21 cellular contexts compared by ENCODE assay signal in the genomic region with DNA sequence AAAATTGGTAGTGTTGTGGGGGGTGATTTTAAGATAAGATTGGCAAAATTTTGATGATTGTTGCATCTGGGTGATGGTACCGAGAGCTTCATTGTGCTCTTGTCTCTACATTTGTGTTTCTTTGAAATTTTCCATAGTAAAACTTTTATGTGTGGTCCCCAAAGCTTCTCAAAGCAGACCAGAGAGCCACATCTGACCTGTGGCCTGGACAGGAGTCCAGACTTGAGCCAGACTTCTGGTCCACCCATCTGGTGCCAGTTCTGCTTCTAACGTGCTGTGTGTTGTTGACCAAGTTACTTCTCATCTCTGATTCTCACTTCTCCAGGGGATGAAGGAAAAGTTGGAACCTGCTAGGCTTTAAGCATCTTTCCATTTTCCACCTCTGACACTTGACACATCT.
DNase-seq lines count a peak whose midpoint lies in the region; ATAC-seq and TF ChIP-seq lines count a peak whose summit lies in the region.
"Had no signal": no experiment of that assay in that cellular context is flagged by ENCODE, and none has a peak within 500 bp of the region (broad histone marks: within the 10 kb centered on the region; RNA-seq: fewer than 3 reads in every experiment).

No MANE protein-coding gene starts in this region.

- peaks cover 20% of the 10 kb centered on the region for H3K4me1 Mint-ChIP-seq in nephron

- WGBS in suprapubic skin = 83% methylated on average over 2 of the region's 2 CpGs

- TF ChIP-seq POLR2A in suprapubic skin (IDR thresholded peaks at IDR 0.05) = no peak

- H3K27ac Mint-ChIP-seq in nephron = peak overlapping the region; percentile 73 to 88 (median 85)
- H3K27ac Mint-ChIP-seq: H9 had no signal

- H3K36me3 Mint-ChIP-seq in nephron (ENCODE audit: low read depth) = no peaks in the 10 kb centered on the region

- H3K36me3 ChIP-seq in suprapubic skin = no peaks in the 10 kb centered on the region
- H3K36me3 ChIP-seq in effector memory CD4-positive, alpha-beta T cell (ENCODE audit: control insufficient read depth, insufficient read depth, low read length) = no peaks in the 10 kb centered on the region
- H3K36me3 ChIP-seq: Peyer's patch had no signal

- peaks cover 36% of the 10 kb centered on the region for H3K4me1 ChIP-seq in suprapubic skin
- no peaks in the 10 kb centered on the region for H3K4me1 ChIP-seq in effector memory CD4-positive, alpha-beta T cell (ENCODE audit: control insufficient read depth, insufficient read depth, low read length, poor library complexity, severe bottlenecking)

- no peak for TF ChIP-seq EP300 in suprapubic skin (IDR thresholded peaks at IDR 0.05)

- TF ChIP-seq CTCF in nephron (IDR thresholded peaks at IDR 0.05; ENCODE audit: unreplicated experiment in 3 of 3) = no peak
- TF ChIP-seq CTCF in suprapubic skin (IDR thresholded peaks at IDR 0.05) = no peak

- no peak overlapping the region for H3K4me3 ChIP-seq in suprapubic skin
- H3K4me3 ChIP-seq in effector memory CD4-positive, alpha-beta T cell (ENCODE audit: insufficient read depth, low read depth, low read length, poor library complexity, severe bottlenecking) = no peak overlapping the region
- H3K4me3 ChIP-seq: Peyer's patch had no signal

- no peak overlapping the region for H3K4me3 Mint-ChIP-seq in nephron
- H3K4me3 Mint-ChIP-seq: H9 had no signal

- H3K27me3 Mint-ChIP-seq in nephron (ENCODE audit: low read depth) = peaks cover 21% of the 10 kb centered on the region

- no peak for ATAC-seq in HG02642 (IDR thresholded peaks at IDR 0.05; ENCODE audit: poor library complexity, unreplicated experiment)

- no peaks in the 10 kb centered on the region for H3K27me3 ChIP-seq in suprapubic skin
- no peaks in the 10 kb centered on the region for H3K27me3 ChIP-seq in effector memory CD4-positive, alpha-beta T cell (replicated peaks; ENCODE audit: control insufficient read depth, insufficient read depth, low read length, poor library complexity, severe bottlenecking)
- H3K27me3 ChIP-seq: Peyer's patch had no signal

- no peaks in the 10 kb centered on the region for H3K9me3 Mint-ChIP-seq in nephron
- H3K9me3 Mint-ChIP-seq: H9 had no signal

- DNase-seq in caudate nucleus (lab: John Stamatoyannopoulos, UW) (no peak), suprapubic skin (ENCODE audit: low spot score in 2 of 2) (no peak), DMS53 treated with DMSO at 0.1 percent for 48 hours (lab: John Stamatoyannopoulos, UW; ENCODE audit: unreplicated experiment) (no peak)
- no peak for DNase-seq in effector memory CD4-positive, alpha-beta T cell
- DNase-seq: ACHN; AML-193; DMS 273 treated with DMSO at 0.1 percent for 48 hours; GDM1; H9; Karpas-422; NCI-H146; NCI-H2081 treated with DMSO at 0.1 percent for 48 hours; NCI-H510A; NCI-H748 treated with DMSO at 0.1 percent for 48 hours; NK-92 treated with Interleukin-12 subunit alpha and Interleukin-12 subunit beta, amount 100 ng/mL, for 24 hours; Peyer's patch had no signal

- H3K27ac ChIP-seq in angular gyrus (ENCODE audit: low read depth, low read length) (peak overlapping the region; percentile 10), caudate nucleus (ENCODE audit: low read depth, low read length) (peak overlapping the region; percentile 77), suprapubic skin (peak overlapping the region; percentile 92)
- no peak overlapping the region for H3K27ac ChIP-seq in effector memory CD4-positive, alpha-beta T cell (ENCODE audit: insufficient read depth, low read length, poor library complexity, severe bottlenecking)
- H3K27ac ChIP-seq: C4-2B, HL-60 had no signal

- no peaks in the 10 kb centered on the region for H3K9me3 ChIP-seq in suprapubic skin
- H3K9me3 ChIP-seq in effector memory CD4-positive, alpha-beta T cell (ENCODE audit: control insufficient read depth, low read length) = no peaks in the 10 kb centered on the region
- H3K9me3 ChIP-seq: Peyer's patch had no signal
